In the genomic region with DNA sequence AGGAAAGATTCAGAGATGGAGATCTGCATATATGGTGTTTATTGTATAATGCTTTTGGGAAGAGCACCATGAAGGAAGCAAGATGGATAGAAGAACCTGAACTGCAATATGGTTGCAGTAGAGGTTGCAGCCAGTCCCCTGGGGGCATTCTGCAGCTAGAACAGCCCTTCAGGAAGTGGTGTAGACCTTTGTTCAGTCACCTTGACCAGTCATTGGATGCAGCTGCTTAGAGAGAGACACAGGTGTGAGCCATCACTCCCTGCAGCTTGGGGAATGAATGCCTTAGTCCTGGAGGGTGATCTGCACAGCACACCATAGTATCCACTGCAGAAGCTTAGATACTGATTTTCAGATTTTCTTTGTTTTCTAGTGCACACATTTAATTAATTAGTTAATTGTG, we compare ENCODE assay signal across 10 cellular contexts. TPM values are rescaled to one million over a fixed set of nuclear protein-coding genes. Genes with fewer than 3 reads are reported as not detected.
DNase-seq lines count a peak whose midpoint lies in the region; ATAC-seq and TF ChIP-seq lines count a peak whose summit lies in the region.
"Had no signal": no experiment of that assay in that cellular context is flagged by ENCODE, and none has a peak within 500 bp of the region (broad histone marks: within the 10 kb centered on the region; RNA-seq: fewer than 3 reads in every experiment).

No MANE protein-coding gene starts in this region.

- H3K9me3 Mint-ChIP-seq in naive B cell: no peaks in the 10 kb centered on the region

- H3K9me2 ChIP-seq in SK-N-SH: no peaks in the 10 kb centered on the region

- no peak overlapping the region for H3K9ac ChIP-seq in SK-N-SH

- peak overlapping the region in 2 of 8 donors; percentile 25 to 29 for H3K4me3 Mint-ChIP-seq in naive B cell

- peaks cover 100% of the 10 kb centered on the region for H3K79me2 ChIP-seq in SK-N-SH (ENCODE audit: insufficient read depth)

- H3K27ac ChIP-seq in SK-N-SH (ENCODE audit: low read depth in 2 of 2, low read length in 1 of 2) (no peak overlapping the region), KOPT-K1 (ENCODE audit: low read depth, low read length, poor library complexity, severe bottlenecking) (peak overlapping the region; percentile 10), tibial artery (no peak overlapping the region), A673 (ENCODE audit: low read depth, low read length, poor library complexity, severe bottlenecking) (no peak overlapping the region)
- H3K27ac ChIP-seq: pancreas had no signal

- H3K27me3 ChIP-seq in SK-N-SH (ENCODE audit: insufficient read depth) (no peaks in the 10 kb centered on the region), tibial artery (no peaks in the 10 kb centered on the region), A673 (replicated peaks; ENCODE audit: insufficient read depth, low read depth, low read length, poor library complexity) (no peaks in the 10 kb centered on the region)
- H3K27me3 ChIP-seq: pancreas had no signal

- peaks cover 95% of the 10 kb centered on the region for H4K20me1 ChIP-seq in SK-N-SH (ENCODE audit: insufficient read depth)

- H3K9me3 ChIP-seq in SK-N-SH: no peaks in the 10 kb centered on the region
- H3K9me3 ChIP-seq in KOPT-K1 (ENCODE audit: insufficient read depth, low read length, poor library complexity, severe bottlenecking): peaks cover 11% of the 10 kb centered on the region
- H3K9me3 ChIP-seq in tibial artery: no peaks in the 10 kb centered on the region
- H3K9me3 ChIP-seq in A673 (ENCODE audit: low read depth, low read length, poor library complexity, severe bottlenecking): no peaks in the 10 kb centered on the region
- H3K9me3 ChIP-seq: pancreas had no signal

- H3K27me3 Mint-ChIP-seq in naive B cell: no peaks in the 10 kb centered on the region
- H3K27me3 Mint-ChIP-seq: IgD-negative memory B cell had no signal

- ATAC-seq in SK-N-SH treated with all-trans-retinoic acid at 6 μM for 48 hours: peak; percentile 22
- peak; percentile 50 for ATAC-seq in HG02588 (IDR thresholded peaks at IDR 0.05; ENCODE audit: unreplicated experiment)
- ATAC-seq in naive B cell (ENCODE audit: low read depth in 2 of 2): peak; percentile 79 to 88

- intact Hi-C loops in tibial artery (cut with DNase I; ENCODE audit: low total_unique reads) (no loop called here), A673 (cut with micrococcal nuclease; ENCODE audit: unreplicated experiment) (no loop called here)

- peaks cover 53 to 72% (median 58%) of the 10 kb centered on the region in 3 donors for H3K4me1 Mint-ChIP-seq in naive B cell

- H3K27ac Mint-ChIP-seq in naive B cell: no peak overlapping the region
- H3K27ac Mint-ChIP-seq: IgD-negative memory B cell had no signal

- DNase-seq in SK-N-SH (no peak), naive B cell (peak; percentile 24), NCI-H526 (lab: John Stamatoyannopoulos, UW) (no peak), tibial artery (no peak), A673 (ENCODE audit: low spot score) (no peak)
- DNase-seq: pancreas had no signal

- H3K4me1 ChIP-seq in SK-N-SH (ENCODE audit: control insufficient read depth in 1 of 2, insufficient read depth in 2 of 2, low read depth in 1 of 2, low read length in 1 of 2) (peaks cover 12 to 20% of the 10 kb centered on the region in 2 experiments; a peak in 2 of 4 replicates), tibial artery (peaks cover 0 to 56% (median 8%) of the 10 kb centered on the region in 4 donors), A673 (ENCODE audit: insufficient read depth, low read length, poor library complexity, severe bottlenecking) (peaks cover 10% of the 10 kb centered on the region)

- H3K4me2 ChIP-seq in SK-N-SH: no peak overlapping the region

- no peak overlapping the region for H3K4me3 ChIP-seq in SK-N-SH (ENCODE audit: low read depth in 2 of 2, low read length in 1 of 2)
- H3K4me3 ChIP-seq in tibial artery: no peak overlapping the region
- no peak overlapping the region for H3K4me3 ChIP-seq in A673 (ENCODE audit: low read depth, low read length, poor library complexity, severe bottlenecking)
- H3K4me3 ChIP-seq: pancreas had no signal

- H3F3A ChIP-seq in SK-N-SH (replicated peaks; ENCODE audit: insufficient read depth): peaks cover 22% of the 10 kb centered on the region

- no peak overlapping the region for H2AFZ ChIP-seq in SK-N-SH (ENCODE audit: low read depth)

- CTCF ChIA-PET in SK-N-SH (lab: Yijun Ruan, JAX): no interaction called here
- CTCF ChIA-PET in A673 (lab: Charles Lee): interaction anchor here (0.6 kb wide), 1 partner anchor 26 kb away, joined by 4 read pairs; no protein-coding TSS in a partner anchor

- no peaks in the 10 kb centered on the region for H3K36me3 Mint-ChIP-seq in naive B cell

- TF ChIP-seq RAD21 in SK-N-SH (IDR thresholded peaks at IDR 0.05; ENCODE audit: low read length): no peak

- BruUV-seq in A673 (replicated peaks; lab: Mats Ljungman, UMichigan): no TSS peak

- no peak for TF ChIP-seq EP300 in SK-N-SH (IDR thresholded peaks at IDR 0.05; ENCODE audit: borderline replicate concordance in 1 of 2, low read depth in 1 of 2, low read length in 1 of 2)

- H3K36me3 ChIP-seq in SK-N-SH (replicated peaks in 1 of 2; ENCODE audit: control insufficient read depth in 1 of 2, insufficient read depth in 2 of 2, low read length in 1 of 2) (peaks cover 2 to 15% of the 10 kb centered on the region in 2 experiments), KOPT-K1 (ENCODE audit: insufficient read depth, low read length) (peaks cover 11% of the 10 kb centered on the region), tibial artery (no peaks in the 10 kb centered on the region), A673 (ENCODE audit: insufficient read depth, low read length, poor library complexity, severe bottlenecking) (no peaks in the 10 kb centered on the region)
- H3K36me3 ChIP-seq: pancreas had no signal

- TF ChIP-seq CTCF in SK-N-SH (IDR thresholded peaks at IDR 0.05) (no peak), tibial artery (IDR thresholded peaks at IDR 0.05) (no peak), A673 (conservative IDR thresholded peaks at IDR 0.05; ENCODE audit: low read depth, low read length) (no peak)

- POLR2A ChIA-PET in SK-N-SH (lab: Yijun Ruan, JAX) (no interaction called here), A673 (lab: Charles Lee; ENCODE audit: low non-redundant PET) (no interaction called here)

TF ChIP-seq in SK-N-SH treated with all-trans-retinoic acid at 6 μM for 48 hours, 23 proteins besides CTCF, POLR2A, EP300 and RAD21:
- TF ChIP-seq ZFP30 (CRISPR knock-in tag; IDR thresholded peaks at IDR 0.05) (no peak), ISL1 (CRISPR knock-in tag; IDR thresholded peaks at IDR 0.05) (no peak), SNAI2 (CRISPR knock-in tag; IDR thresholded peaks at IDR 0.05) (no peak)
- TF ChIP-seq, protein P1, sequence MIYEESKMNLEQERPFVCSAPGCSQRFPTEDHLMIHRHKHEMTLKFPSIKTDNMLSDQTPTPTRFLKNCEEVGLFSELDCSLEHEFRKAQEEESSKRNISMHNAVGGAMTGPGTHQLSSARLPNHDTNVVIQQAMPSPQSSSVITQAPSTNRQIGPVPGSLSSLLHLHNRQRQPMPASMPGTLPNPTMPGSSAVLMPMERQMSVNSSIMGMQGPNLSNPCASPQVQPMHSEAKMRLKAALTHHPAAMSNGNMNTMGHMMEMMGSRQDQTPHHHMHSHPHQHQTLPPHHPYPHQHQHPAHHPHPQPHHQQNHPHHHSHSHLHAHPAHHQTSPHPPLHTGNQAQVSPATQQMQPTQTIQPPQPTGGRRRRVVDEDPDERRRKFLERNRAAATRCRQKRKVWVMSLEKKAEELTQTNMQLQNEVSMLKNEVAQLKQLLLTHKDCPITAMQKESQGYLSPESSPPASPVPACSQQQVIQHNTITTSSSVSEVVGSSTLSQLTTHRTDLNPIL (CRISPR knock-in tag; IDR thresholded peaks at IDR 0.05; ENCODE audit: low read depth): no peak

TF ChIP-seq in SK-N-SH, 30 proteins besides CTCF, POLR2A, EP300 and RAD21:
- TF ChIP-seq SIN3A (IDR thresholded peaks at IDR 0.05; ENCODE audit: borderline replicate concordance, low read depth, low read length): no peak

RNA-seq across cellular contexts. Expression of a gene that starts 42.3 kb away (rescaled TPM):
- polyA plus RNA-seq in SK-N-SH (2012; rRNA removed) (85.8 and 146 TPM in 2 replicates), naive B cell (ENCODE audit: low read depth in 6 of 6) (10 to 100 TPM; 26.4 to 41.2 (median 34.2) TPM)
- 148 and 159 TPM in 2 replicates for polyA plus RNA-seq in SK-N-SH (2012; cell fraction: cytosol; rRNA removed)
- 72.1 and 172 TPM in 2 replicates for polyA plus RNA-seq in SK-N-SH (2012; cell fraction: nucleus; rRNA removed)
- total RNA-seq in A673 (2021): 16.0 and 18.6 TPM in 2 replicates

Comparison
In these comparisons a context has a peak if more than half of its experiments do, and no peak if none do; other contexts are left out.
1. ATAC-seq: peak in every context shown above with its lines; median percentile 84 in naive B cell; 50 in HG02588; 22 in SK-N-SH treated with all-trans-retinoic acid at 6 μM for 48 hours.